In the genomic region with DNA sequence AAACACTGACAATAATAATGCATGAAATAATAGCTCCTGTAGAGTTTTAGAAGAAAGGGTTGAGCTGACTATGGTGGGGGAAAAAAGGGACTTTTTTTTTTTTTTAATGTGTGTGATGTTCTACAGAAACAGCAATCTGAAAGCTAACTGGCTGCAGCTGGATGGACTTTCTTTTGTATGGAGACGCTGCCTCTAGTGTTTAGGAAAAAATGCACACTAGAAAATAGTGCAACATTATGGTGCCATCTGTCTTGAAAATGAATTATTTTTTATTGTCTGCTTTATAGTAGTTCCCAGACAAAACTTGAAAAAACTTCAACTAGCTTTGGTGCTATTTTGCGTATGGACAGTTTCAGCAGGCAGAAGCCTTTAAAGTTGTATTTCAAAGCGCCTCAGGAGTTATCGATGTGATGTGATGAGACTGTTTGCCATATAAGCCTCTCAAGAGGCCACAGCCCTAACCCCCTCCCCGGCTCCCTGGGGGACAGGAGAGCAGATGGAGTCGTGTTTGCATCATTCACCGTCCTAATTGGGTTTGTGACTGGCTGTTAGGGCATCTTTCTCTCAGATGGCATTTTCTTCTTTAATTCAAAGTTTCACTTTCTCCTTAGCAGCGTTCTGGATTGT, we compare ENCODE assay signal across 7 cellular contexts.
DNase-seq lines count a peak whose midpoint lies in the region; ATAC-seq and TF ChIP-seq lines count a peak whose summit lies in the region.

No MANE protein-coding gene starts in this region.

- TF ChIP-seq CTCF in HFF-Myc (IDR thresholded peaks at IDR 0.05; ENCODE audit: low read depth, low read length, missing control alignments) (peak; percentile 55), Peyer's patch (IDR thresholded peaks at IDR 0.05) (peak in 4 of 6 experiments; percentile 25 to 90 (median 73)), prostate gland (IDR thresholded peaks at IDR 0.05) (peak; percentile 21 to 73 (median 50)), CD14-positive monocyte (IDR thresholded peaks at IDR 0.05) (no peak)

- intact Hi-C loops in prostate gland (cut with DNase I) = loop anchor here (2.0 to 10.0 kb wide), 4 partner anchors 101 to 404 kb away; no protein-coding TSS in a partner anchor
- intact Hi-C loops in CD14-positive monocyte (cut with micrococcal nuclease) = no loop called here

- H3K4me3 Mint-ChIP-seq in CD14-positive monocyte = no peak overlapping the region

- ATAC-seq in HG02870 (IDR thresholded peaks at IDR 0.05; ENCODE audit: unreplicated experiment) = no peak

- H3K36me3 ChIP-seq in Peyer's patch (no peaks in the 10 kb centered on the region), prostate gland (no peaks in the 10 kb centered on the region)

- peak overlapping the region in 1 of 4 donors; percentile 40 for H3K27ac ChIP-seq in Peyer's patch
- no peak overlapping the region for H3K27ac ChIP-seq in prostate gland

- no peaks in the 10 kb centered on the region for H3K9me3 Mint-ChIP-seq in CD14-positive monocyte

- no peak for DNase-seq in HFF-Myc (ENCODE audit: extremely low read depth, low read depth)
- no peak for DNase-seq in Peyer's patch
- DNase-seq in fibroblast of peridontal ligament (ENCODE audit: extremely low read depth) = peak; percentile 88
- DNase-seq in prostate gland (ENCODE audit: low spot score) = no peak
- DNase-seq in CD14-positive monocyte (ENCODE audit: low spot score) = no peak
- no peak for DNase-seq in activated CD8-positive, alpha-beta memory T cell treated with anti-CD3 and anti-CD28 coated beads, Interleukin-2, amount 50 U/mL, for 4 hours

- peaks cover 0 to 1% (median 0%) of the 10 kb centered on the region in 3 donors for H3K27me3 Mint-ChIP-seq in CD14-positive monocyte (ENCODE audit: low read depth in 3 of 3)

- 0 out of 2 replicates have a peak overlapping the region, but pooled peaks have one; percentile 14 for H3K4me3 ChIP-seq in HFF-Myc (replicated peaks; ENCODE audit: low read depth, low read length)
- peak overlapping the region in 2 of 4 donors; percentile 1 to 27 for H3K4me3 ChIP-seq in Peyer's patch
- no peak overlapping the region for H3K4me3 ChIP-seq in prostate gland

- no peak overlapping the region for H3K27ac Mint-ChIP-seq in CD14-positive monocyte

- H3K9me3 ChIP-seq in Peyer's patch (no peaks in the 10 kb centered on the region), prostate gland (no peaks in the 10 kb centered on the region)

- 53% methylated on average over 8 of the region's 8 CpGs for WGBS in prostate gland

- no peaks in the 10 kb centered on the region for H3K4me1 Mint-ChIP-seq in CD14-positive monocyte

- H3K4me1 ChIP-seq in Peyer's patch = no peaks in the 10 kb centered on the region
- no peaks in the 10 kb centered on the region for H3K4me1 ChIP-seq in prostate gland (replicated peaks)

- no peaks in the 10 kb centered on the region for H3K36me3 Mint-ChIP-seq in CD14-positive monocyte

- TF ChIP-seq POLR2A in Peyer's patch (IDR thresholded peaks at IDR 0.05) (no peak), prostate gland (IDR thresholded peaks at IDR 0.05) (no peak)

- H3K27me3 ChIP-seq in Peyer's patch = no peaks in the 10 kb centered on the region
- H3K27me3 ChIP-seq in prostate gland (replicated peaks; ENCODE audit: insufficient read depth) = no peaks in the 10 kb centered on the region
